In the genomic region with DNA sequence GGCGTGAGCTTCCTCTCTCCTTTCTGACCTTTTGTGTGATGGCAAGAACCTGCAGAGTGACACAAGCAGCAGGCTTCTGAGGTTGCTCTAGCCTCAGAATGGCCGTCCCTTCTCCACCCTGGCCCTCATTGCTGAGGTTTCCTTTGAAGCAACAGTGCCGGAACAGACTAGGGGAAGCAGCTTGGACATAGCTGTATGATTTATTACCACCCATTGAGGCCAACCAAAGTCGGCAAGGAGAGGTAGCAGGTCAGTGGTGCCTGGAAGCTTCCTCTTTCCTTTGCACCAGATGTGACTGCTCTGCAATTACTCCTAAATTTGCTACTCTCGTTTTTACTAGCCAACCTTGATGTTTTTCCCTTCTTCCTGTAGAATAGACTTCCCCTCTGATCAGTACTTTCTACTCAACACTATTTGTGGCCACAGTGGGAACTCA, we compare ENCODE assay signal across 8 cellular contexts. TPM values are rescaled to one million over a fixed set of nuclear protein-coding genes. Genes with fewer than 3 reads are reported as not detected.
DNase-seq lines count a peak whose midpoint lies in the region; ATAC-seq and TF ChIP-seq lines count a peak whose summit lies in the region.

No MANE protein-coding gene starts in this region.

- 35 to 38% methylated on average over 5 of the region's 5 CpGs for WGBS in upper lobe of left lung, 2 donors

- no peaks in the 10 kb centered on the region for H3K9me3 Mint-ChIP-seq in activated T-cell treated with anti-CD3 and anti-CD28 coated beads, Interleukin-2, amount 50 U/mL, for 72 hours

- H3K4me3 ChIP-seq in upper lobe of left lung = no peak overlapping the region

- no peak for TF ChIP-seq POLR2A in upper lobe of left lung (IDR thresholded peaks at IDR 0.05)

- DNase-seq in activated T-cell treated with anti-CD3 and anti-CD28 coated beads, Interleukin-2, amount 50 U/mL, for 72 hours = no peak
- DNase-seq in activated T-cell treated with anti-CD3 and anti-CD28 coated beads, Interleukin-2, amount 50 U/mL, for 48 hours = no peak
- DNase-seq in NOMO-1 treated with DMSO at 0.1 percent for 48 hours (lab: John Stamatoyannopoulos, UW; ENCODE audit: unreplicated experiment) (peak; percentile 99), glomerular endothelial cell (ENCODE audit: extremely low read depth, low read depth, low spot score) (peak; percentile 60), upper lobe of left lung (no peak), GOT3 (lab: John Stamatoyannopoulos, UW) (no peak)
- no peak for DNase-seq in activated CD4-positive, alpha-beta T cell treated with anti-CD3 and anti-CD28 coated beads for 4 hours

- no peaks in the 10 kb centered on the region for H3K27me3 Mint-ChIP-seq in activated T-cell treated with anti-CD3 and anti-CD28 coated beads, Interleukin-2, amount 50 U/mL, for 72 hours (ENCODE audit: low read depth)

- peak; percentile 20 to 27 for ATAC-seq in activated T-cell treated with anti-CD3 and anti-CD28 coated beads, Interleukin-2, amount 50 U/mL, for 72 hours (replicated peaks in 1 of 2)
- ATAC-seq in upper lobe of left lung (ENCODE audit: low FRiP score in 2 of 2) (peak; percentile 34 to 44), GM18519 (IDR thresholded peaks at IDR 0.05; ENCODE audit: low FRiP score, unreplicated experiment) (no peak)

- peak overlapping the region; percentile 47 to 59 for H3K4me3 Mint-ChIP-seq in activated T-cell treated with anti-CD3 and anti-CD28 coated beads, Interleukin-2, amount 50 U/mL, for 72 hours

- H3K27me3 ChIP-seq in upper lobe of left lung = no peaks in the 10 kb centered on the region

- H3K27ac Mint-ChIP-seq in activated T-cell treated with anti-CD3 and anti-CD28 coated beads, Interleukin-2, amount 50 U/mL, for 72 hours = peak overlapping the region; percentile 55

- peak overlapping the region; percentile 72 to 84 (median 77) for H3K27ac ChIP-seq in upper lobe of left lung

- H3K4me1 ChIP-seq in upper lobe of left lung = peaks cover 86 to 90% (median 88%) of the 10 kb centered on the region in 4 donors

- peaks cover 12 to 15% of the 10 kb centered on the region in 2 donors for H3K36me3 Mint-ChIP-seq in activated T-cell treated with anti-CD3 and anti-CD28 coated beads, Interleukin-2, amount 50 U/mL, for 72 hours (ENCODE audit: insufficient read depth in 2 of 2)

- H3K9me3 ChIP-seq in upper lobe of left lung = no peaks in the 10 kb centered on the region

- peaks cover 73% of the 10 kb centered on the region for H3K4me1 Mint-ChIP-seq in activated T-cell treated with anti-CD3 and anti-CD28 coated beads, Interleukin-2, amount 50 U/mL, for 72 hours (ENCODE audit: low read depth)

- TF ChIP-seq CTCF in upper lobe of left lung (IDR thresholded peaks at IDR 0.05) = no peak

- no peak for TF ChIP-seq EP300 in upper lobe of left lung (IDR thresholded peaks at IDR 0.05)

- H3K36me3 ChIP-seq in upper lobe of left lung = no peaks in the 10 kb centered on the region

RNA-seq across cellular contexts. Expression of a gene that starts 31.4 kb away (rescaled TPM):
- 100 to 1,000 TPM; 138 TPM for total RNA-seq in activated T-cell treated with anti-CD3 and anti-CD28 coated beads, Interleukin-2, amount 50 U/mL, for 72 hours
- total RNA-seq in glomerular endothelial cell = 58.8 and 78.4 TPM in 2 replicates
- 100 to 1,000 TPM in 3 of 6 donors, 10 to 100 TPM in 3; 75.1 to 137 (median 96.1) TPM for total RNA-seq in upper lobe of left lung

Comparison
In these comparisons a context has a peak if more than half of its experiments do, and no peak if none do; other contexts are left out.
1. DNase-seq: peak in NOMO-1 treated with DMSO at 0.1 percent for 48 hours (single experiment) and glomerular endothelial cell (single experiment); none in activated T-cell treated with anti-CD3 and anti-CD28 coated beads, Interleukin-2, amount 50 U/mL, for 72 hours (0 of 2), activated T-cell treated with anti-CD3 and anti-CD28 coated beads, Interleukin-2, amount 50 U/mL, for 48 hours (0 of 2), upper lobe of left lung (0 of 2), activated CD4-positive, alpha-beta T cell treated with anti-CD3 and anti-CD28 coated beads for 4 hours (0 of 2) and GOT3 (single experiment).